In the genomic region with DNA sequence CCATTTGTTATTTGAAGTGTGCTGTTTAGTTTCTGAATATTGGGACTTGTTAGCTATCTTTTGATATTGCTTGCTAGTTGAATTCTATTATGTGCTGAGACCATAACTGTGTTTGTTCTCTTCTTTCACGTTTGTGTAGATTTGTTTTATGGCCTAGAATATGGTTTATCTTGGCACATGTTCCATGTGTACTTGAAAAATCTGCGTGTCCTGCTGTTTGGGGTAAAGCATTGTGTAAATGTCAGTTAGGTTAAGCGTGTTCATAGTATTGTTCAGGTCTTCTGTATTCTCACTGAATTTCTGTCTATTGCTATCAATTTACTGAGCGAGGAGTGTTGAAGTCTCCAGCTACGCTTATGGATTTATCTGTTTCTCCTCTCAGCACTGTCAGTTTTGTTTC, we compare ENCODE assay signal across 37 cellular contexts. TPM values are rescaled to one million over a fixed set of nuclear protein-coding genes. Genes with fewer than 3 reads are reported as not detected.
DNase-seq lines count a peak whose midpoint lies in the region; ATAC-seq, FAIRE-seq and TF ChIP-seq lines count a peak whose summit lies in the region.
"Had no signal": no experiment of that assay in that cellular context is flagged by ENCODE, and none has a peak within 500 bp of the region (broad histone marks: within the 10 kb centered on the region; RNA-seq: fewer than 3 reads in every experiment).

No MANE protein-coding gene starts in this region.

- no peaks in the 10 kb centered on the region for H3K9me3 Mint-ChIP-seq in endothelial cell (ENCODE audit: unreplicated experiment)
- H3K9me3 Mint-ChIP-seq in stimulated activated effector memory CD8-positive, alpha-beta T cell treated with anti-CD3 and anti-CD28 coated beads, Interleukin-12 subunit alpha, Interleukin-12 subunit beta, amount 100 ng/mL, for 72 hours: no peaks in the 10 kb centered on the region
- no peaks in the 10 kb centered on the region for H3K9me3 Mint-ChIP-seq in activated CD8-positive, alpha-beta memory T cell treated with anti-CD3 and anti-CD28 coated beads, Interleukin-2, amount 10 ng/mL, durations not matched to agents 7 days and 5 days (ENCODE audit: low read depth)
- H3K9me3 Mint-ChIP-seq: activated naive CD4-positive, alpha-beta T cell treated with anti-CD3 and anti-CD28 coated beads, Interleukin-2, amount 50 U/mL, for 24 hours; activated T-helper 2 cell treated with anti-CD3 and anti-CD28 coated beads, Interferon-gamma antibody, Interleukin-2, Interleukin-4, amounts not matched to agents 10 μg/mL and 5 μg/mL and 100 μg/mL, durations not matched to agents 14 hours and 24 hours and 36 hours; CD14-positive monocyte; mesothelial cell of epicardium; naive B cell; stimulated activated naive CD8-positive, alpha-beta T cell treated with anti-CD3 and anti-CD28 coated beads, Interleukin-15, Interleukin-2, amounts not matched to agents 100 ng/mL and 50 ng/mL, for 24 hours had no signal

- CTCF ChIA-PET in RWPE1 (lab: Yijun Ruan, JAX): interaction anchor here (0.7 kb wide), 1 partner anchor 448 kb away, joined by 3 read pairs; no protein-coding TSS in a partner anchor
- CTCF ChIA-PET in activated CD8-positive, alpha-beta memory T cell treated with anti-CD3 and anti-CD28 coated beads, Interleukin-2, amount 10 ng/mL, durations not matched to agents 7 days and 5 days (lab: Charles Lee): no interaction called here

- peaks cover 42% of the 10 kb centered on the region for H3K4me1 Mint-ChIP-seq in endothelial cell (ENCODE audit: unreplicated experiment)
- H3K4me1 Mint-ChIP-seq in stimulated activated effector memory CD8-positive, alpha-beta T cell treated with anti-CD3 and anti-CD28 coated beads, Interleukin-12 subunit alpha, Interleukin-12 subunit beta, amount 100 ng/mL, for 72 hours: peaks cover 4% of the 10 kb centered on the region
- no peaks in the 10 kb centered on the region for H3K4me1 Mint-ChIP-seq in activated CD8-positive, alpha-beta memory T cell treated with anti-CD3 and anti-CD28 coated beads, Interleukin-2, amount 10 ng/mL, durations not matched to agents 7 days and 5 days
- H3K4me1 Mint-ChIP-seq: CD14-positive monocyte, mesothelial cell of epicardium had no signal

- no peak overlapping the region for H3K27ac ChIP-seq in RWPE1
- H3K27ac ChIP-seq: GM23248, heart left ventricle, neutrophil, Peyer's patch, SJCRH30, thoracic aorta had no signal

- POLR2A ChIA-PET in RWPE1 (lab: Yijun Ruan, JAX; ENCODE audit: low non-redundant PET): no interaction called here

- ATAC-seq in stimulated activated effector memory CD8-positive, alpha-beta T cell treated with anti-CD3 and anti-CD28 coated beads, Interleukin-12 subunit alpha, Interleukin-12 subunit beta, amount 100 ng/mL, for 72 hours: no peak
- no peak for ATAC-seq in activated CD8-positive, alpha-beta memory T cell treated with anti-CD3 and anti-CD28 coated beads, Interleukin-2, amount 10 ng/mL, durations not matched to agents 7 days and 5 days
- ATAC-seq: activated CD4-positive, alpha-beta T cell treated with anti-CD3 and anti-CD28 coated beads for 36 hours; activated CD8-positive, alpha-beta T cell treated with anti-CD3 and anti-CD28 coated beads, Interleukin-2, amount 10 ng/mL, durations not matched to agents 7 days and 5 days; heart left ventricle; right cardiac atrium had no signal

- no peak for TF ChIP-seq POLR2A in GM12891 (IDR thresholded peaks at IDR 0.05; ENCODE audit: low read depth, low read length)

- intact Hi-C loops in cardiac septum (cut with DNase I): no loop called here

- peaks cover 28% of the 10 kb centered on the region for H3K36me3 Mint-ChIP-seq in endothelial cell (ENCODE audit: low read depth, unreplicated experiment)
- peaks cover 100% of the 10 kb centered on the region for H3K36me3 Mint-ChIP-seq in stimulated activated effector memory CD8-positive, alpha-beta T cell treated with anti-CD3 and anti-CD28 coated beads, Interleukin-12 subunit alpha, Interleukin-12 subunit beta, amount 100 ng/mL, for 72 hours
- H3K36me3 Mint-ChIP-seq in activated CD8-positive, alpha-beta memory T cell treated with anti-CD3 and anti-CD28 coated beads, Interleukin-2, amount 10 ng/mL, durations not matched to agents 7 days and 5 days: peaks cover 48% of the 10 kb centered on the region

- FAIRE-seq in GM12891 (lab: Jason Lieb, UNC): peak; percentile 40
- FAIRE-seq: bronchial epithelial cell, kidney had no signal

- H3K27me3 Mint-ChIP-seq in endothelial cell (ENCODE audit: unreplicated experiment): no peaks in the 10 kb centered on the region
- no peaks in the 10 kb centered on the region for H3K27me3 Mint-ChIP-seq in activated CD8-positive, alpha-beta memory T cell treated with anti-CD3 and anti-CD28 coated beads, Interleukin-2, amount 10 ng/mL, durations not matched to agents 7 days and 5 days
- H3K27me3 Mint-ChIP-seq: activated CD4-positive, alpha-beta T cell treated with anti-CD3 and anti-CD28 coated beads for 36 hours; activated naive CD4-positive, alpha-beta T cell treated with anti-CD3 and anti-CD28 coated beads, Interleukin-2, amount 50 U/mL, for 24 hours; naive B cell; stimulated activated naive CD8-positive, alpha-beta T cell treated with anti-CD3 and anti-CD28 coated beads, Interleukin-15, Interleukin-2, amounts not matched to agents 100 ng/mL and 50 ng/mL, for 24 hours had no signal

- no peak overlapping the region for H3K4me3 Mint-ChIP-seq in endothelial cell (ENCODE audit: unreplicated experiment)
- no peak overlapping the region for H3K4me3 Mint-ChIP-seq in stimulated activated effector memory CD8-positive, alpha-beta T cell treated with anti-CD3 and anti-CD28 coated beads, Interleukin-12 subunit alpha, Interleukin-12 subunit beta, amount 100 ng/mL, for 72 hours
- H3K4me3 Mint-ChIP-seq in activated CD8-positive, alpha-beta memory T cell treated with anti-CD3 and anti-CD28 coated beads, Interleukin-2, amount 10 ng/mL, durations not matched to agents 7 days and 5 days: no peak overlapping the region
- H3K4me3 Mint-ChIP-seq: activated CD4-positive, alpha-beta T cell treated with anti-CD3 and anti-CD28 coated beads for 36 hours; activated CD8-positive, alpha-beta T cell treated with anti-CD3 and anti-CD28 coated beads, Interleukin-2, amount 10 ng/mL, durations not matched to agents 7 days and 5 days; activated naive CD4-positive, alpha-beta T cell treated with anti-CD3 and anti-CD28 coated beads, Interleukin-2, amount 50 U/mL, for 24 hours; CD14-positive monocyte; mesothelial cell of epicardium; naive B cell; stimulated activated naive CD8-positive, alpha-beta T cell treated with anti-CD3 and anti-CD28 coated beads, Interleukin-15, Interleukin-2, amounts not matched to agents 100 ng/mL and 50 ng/mL, for 24 hours had no signal

- TF ChIP-seq CTCF in endothelial cell (IDR thresholded peaks at IDR 0.05; ENCODE audit: unreplicated experiment) (no peak), RWPE1 (conservative IDR thresholded peaks at IDR 0.05; ENCODE audit: low read depth) (no peak)

- peak overlapping the region; percentile 64 for H3K27ac Mint-ChIP-seq in endothelial cell (ENCODE audit: unreplicated experiment)
- H3K27ac Mint-ChIP-seq in stimulated activated effector memory CD8-positive, alpha-beta T cell treated with anti-CD3 and anti-CD28 coated beads, Interleukin-12 subunit alpha, Interleukin-12 subunit beta, amount 100 ng/mL, for 72 hours: no peak overlapping the region
- no peak overlapping the region for H3K27ac Mint-ChIP-seq in activated CD8-positive, alpha-beta memory T cell treated with anti-CD3 and anti-CD28 coated beads, Interleukin-2, amount 10 ng/mL, durations not matched to agents 7 days and 5 days
- H3K27ac Mint-ChIP-seq: activated CD8-positive, alpha-beta T cell treated with anti-CD3 and anti-CD28 coated beads, Interleukin-2, amount 10 ng/mL, durations not matched to agents 7 days and 5 days; activated naive CD4-positive, alpha-beta T cell treated with anti-CD3 and anti-CD28 coated beads, Interleukin-2, amount 50 U/mL, for 24 hours; activated T-helper 2 cell treated with anti-CD3 and anti-CD28 coated beads, Interferon-gamma antibody, Interleukin-2, Interleukin-4, amounts not matched to agents 10 μg/mL and 5 μg/mL and 100 μg/mL, durations not matched to agents 14 hours and 24 hours and 36 hours; mesothelial cell of epicardium; naive B cell; stimulated activated naive CD8-positive, alpha-beta T cell treated with anti-CD3 and anti-CD28 coated beads, Interleukin-15, Interleukin-2, amounts not matched to agents 100 ng/mL and 50 ng/mL, for 24 hours had no signal

- DNase-seq in GM12891 (ENCODE audit: insufficient read length, low spot score) (no peak), NCI-H2029 (lab: John Stamatoyannopoulos, UW) (peak; percentile 42), SHP77 (lab: John Stamatoyannopoulos, UW) (peak; percentile 74 to 77), endothelial cell (ENCODE audit: low spot score) (no peak), RWPE1 (ENCODE audit: low spot score) (no peak), cardiac septum (ENCODE audit: low spot score) (no peak)
- no peak for DNase-seq in stimulated activated effector memory CD8-positive, alpha-beta T cell treated with anti-CD3 and anti-CD28 coated beads, Interleukin-12 subunit alpha, Interleukin-12 subunit beta, amount 100 ng/mL, for 72 hours (ENCODE audit: low spot score in 2 of 2)
- DNase-seq in activated CD8-positive, alpha-beta memory T cell treated with anti-CD3 and anti-CD28 coated beads, Interleukin-2, amount 10 ng/mL, durations not matched to agents 7 days and 5 days: no peak
- DNase-seq: activated CD4-positive, alpha-beta T cell treated with anti-CD3 and anti-CD28 coated beads for 36 hours; activated CD8-positive, alpha-beta T cell treated with anti-CD3 and anti-CD28 coated beads, Interleukin-2, amount 10 ng/mL, durations not matched to agents 7 days and 5 days; aorta; foreskin melanocyte; GM23248; heart left ventricle; IMR-90; kidney; naive B cell; NCI-H1930; Peyer's patch; posterior cingulate gyrus; right cardiac atrium; SJCRH30; stimulated activated CD4-positive, alpha-beta T cell treated with anti-CD3 and anti-CD28 coated beads, Interleukin-1b, Interleukin-23, amount 100 ng/mL, for 48 hours; SW 1271; T-helper 9 cell had no signal

TF ChIP-seq in GM12891, 5 proteins besides CTCF, POLR2A, EP300 and RAD21:
- TF ChIP-seq TAF1 (IDR thresholded peaks at IDR 0.05; ENCODE audit: low read depth, low read length) (no peak), PAX5 (IDR thresholded peaks at IDR 0.05; ENCODE audit: insufficient read depth, low read length, severe bottlenecking) (no peak), POLR2AphosphoS5 (IDR thresholded peaks at IDR 0.05; ENCODE audit: low read depth, low read length) (no peak), POU2F2 (IDR thresholded peaks at IDR 0.05; ENCODE audit: low read depth, low read length) (no peak), SPI1 (IDR thresholded peaks at IDR 0.05; ENCODE audit: low read depth, low read length) (no peak)
TF ChIP-seq in GM12891: peak in this region for 0.

RNA-seq across cellular contexts. Expression of a gene that starts 19.4 kb away (rescaled TPM):
- polyA plus RNA-seq in GM12891 (2012; ENCODE audit: low read depth, missing spikeins): not detected
- total RNA-seq in endothelial cell (ENCODE audit: unreplicated experiment): not detected
- total RNA-seq in cardiac septum: not detected
- not detected for total RNA-seq in activated CD8-positive, alpha-beta memory T cell treated with anti-CD3 and anti-CD28 coated beads, Interleukin-2, amount 10 ng/mL, durations not matched to agents 7 days and 5 days
- total RNA-seq: activated CD4-positive, alpha-beta T cell treated with anti-CD3 and anti-CD28 coated beads for 36 hours; activated CD8-positive, alpha-beta T cell treated with anti-CD3 and anti-CD28 coated beads, Interleukin-2, amount 10 ng/mL, durations not matched to agents 7 days and 5 days; bronchial epithelial cell; Daoy; GM23248; IMR-90; NCI-H460; SJCRH30; smooth muscle cell; thoracic aorta had no signal
- polyA plus RNA-seq: aorta, CD14-positive monocyte, GM23248, IMR-90, smooth muscle cell, urinary bladder had no signal

RNA-seq across cellular contexts. Expression of a gene that starts 36.7 kb away (rescaled TPM):
- polyA plus RNA-seq in GM12891 (2012; ENCODE audit: low read depth, missing spikeins): 21.2 TPM
- total RNA-seq in endothelial cell (ENCODE audit: unreplicated experiment) (29.2 TPM), cardiac septum (8.6 TPM)
- total RNA-seq in activated CD8-positive, alpha-beta memory T cell treated with anti-CD3 and anti-CD28 coated beads, Interleukin-2, amount 10 ng/mL, durations not matched to agents 7 days and 5 days: 10 to 100 TPM; 36.6 to 38.3 TPM

Comparison
In these comparisons a context has a peak if more than half of its experiments do, and no peak if none do; other contexts are left out.
1. DNase-seq: peak in NCI-H2029 (single experiment) and SHP77 (2 of 2); none in GM12891 (single experiment), endothelial cell (single experiment), stimulated activated effector memory CD8-positive, alpha-beta T cell treated with anti-CD3 and anti-CD28 coated beads, Interleukin-12 subunit alpha, Interleukin-12 subunit beta, amount 100 ng/mL, for 72 hours (0 of 2), RWPE1 (single experiment), cardiac septum (single experiment) and activated CD8-positive, alpha-beta memory T cell treated with anti-CD3 and anti-CD28 coated beads, Interleukin-2, amount 10 ng/mL, durations not matched to agents 7 days and 5 days (single experiment).